ENCODE assay signal across 24 cellular contexts in genomic region chr10:101629781-101630419, GRCh38. TPM values are rescaled to one million over a fixed set of nuclear protein-coding genes. Genes with fewer than 3 reads are reported as not detected.
DNase-seq lines count a peak whose midpoint lies in the region; ATAC-seq, FAIRE-seq and TF ChIP-seq lines count a peak whose summit lies in the region.
"Had no signal": no experiment of that assay in that cellular context is flagged by ENCODE, and none has a peak within 500 bp of the region (broad histone marks: within the 10 kb centered on the region; RNA-seq: fewer than 3 reads in every experiment).

No MANE protein-coding gene starts in this region.

- H3K4me3 ChIP-seq in MG63 (no peak overlapping the region), kidney (ENCODE audit: low read length in 2 of 2) (no peak overlapping the region)
- H3K4me3 ChIP-seq: ascending aorta; BLaER1 treated with 17β-estradiol and CSF1 and Interleukin-3, amounts not matched to agents 10 nM and 100 nM; GM12878; hepatocyte had no signal

- no peaks in the 10 kb centered on the region for H3K9me3 ChIP-seq in MG63
- no peaks in the 10 kb centered on the region for H3K9me3 ChIP-seq in kidney (ENCODE audit: control insufficient read depth in 1 of 2, low read length in 2 of 2)
- H3K9me3 ChIP-seq: ascending aorta; BLaER1 treated with 17β-estradiol and CSF1 and Interleukin-3, amounts not matched to agents 10 nM and 100 nM had no signal

- H3K4me1 ChIP-seq in kidney (ENCODE audit: control insufficient read depth in 1 of 2, insufficient read depth in 1 of 2, low read depth in 1 of 2, low read length in 2 of 2), result no peaks in the 10 kb centered on the region
- H3K4me1 ChIP-seq: ascending aorta had no signal

- H3K9ac ChIP-seq in kidney (ENCODE audit: low read length in 2 of 2), result no peak overlapping the region
- H3K9ac ChIP-seq: BLaER1 treated with 17β-estradiol and CSF1 and Interleukin-3, amounts not matched to agents 10 nM and 100 nM; KMS-11 had no signal

- peak; percentile 67 for ATAC-seq in sciatic nerve
- ATAC-seq: GM12878 had no signal

- H3K27ac ChIP-seq in kidney (ENCODE audit: low read depth in 2 of 2, low read length in 2 of 2), result no peak overlapping the region
- H3K27ac ChIP-seq: ascending aorta; BLaER1 treated with 17β-estradiol and CSF1 and Interleukin-3, amounts not matched to agents 10 nM and 100 nM; epithelial cell of prostate; hepatocyte; KMS-11; RWPE1; VCaP had no signal

- no peak for FAIRE-seq in kidney (lab: Jason Lieb, UNC)
- FAIRE-seq: GM12878 had no signal

- H3K9me3 Mint-ChIP-seq in glutamatergic neuron (ENCODE audit: unreplicated experiment), result no peaks in the 10 kb centered on the region
- H3K9me3 Mint-ChIP-seq in activated CD4-positive, alpha-beta T cell treated with anti-CD3 and anti-CD28 coated beads, Interleukin-2, amount 10 ng/mL, durations not matched to agents 24 days and 14 days, result no peaks in the 10 kb centered on the region
- H3K9me3 Mint-ChIP-seq: activated naive CD4-positive, alpha-beta T cell treated with anti-CD3 and anti-CD28 coated beads, Interleukin-2, amount 50 U/mL, for 24 hours; activated T-helper 1 cell treated with anti-CD3 and anti-CD28 coated beads, Interleukin-12 subunit alpha, Interleukin-12 subunit beta, Interleukin-2, Interleukin-4 antibody, amounts not matched to agents 30 ng/mL and 10 ng/mL and 1 ng/mL, durations not matched to agents 14 hours and 24 hours and 36 hours; neural crest cell had no signal

- TF ChIP-seq CTCF in glutamatergic neuron (IDR thresholded peaks at IDR 0.05; ENCODE audit: partially characterized antibody, unreplicated experiment) (no peak), kidney (IDR thresholded peaks at IDR 0.05; ENCODE audit: borderline replicate concordance, extremely low read depth, insufficient read depth) (no peak)

- no peaks in the 10 kb centered on the region for H3K36me3 Mint-ChIP-seq in glutamatergic neuron (ENCODE audit: unreplicated experiment)
- peaks cover 3% of the 10 kb centered on the region for H3K36me3 Mint-ChIP-seq in activated CD4-positive, alpha-beta T cell treated with anti-CD3 and anti-CD28 coated beads, Interleukin-2, amount 10 ng/mL, durations not matched to agents 24 days and 14 days (ENCODE audit: low read depth)

- H3K27me3 Mint-ChIP-seq in glutamatergic neuron (ENCODE audit: unreplicated experiment), result no peaks in the 10 kb centered on the region
- H3K27me3 Mint-ChIP-seq in activated CD4-positive, alpha-beta T cell treated with anti-CD3 and anti-CD28 coated beads, Interleukin-2, amount 10 ng/mL, durations not matched to agents 24 days and 14 days, result no peaks in the 10 kb centered on the region
- H3K27me3 Mint-ChIP-seq: activated naive CD4-positive, alpha-beta T cell treated with anti-CD3 and anti-CD28 coated beads, Interleukin-2, amount 50 U/mL, for 24 hours had no signal

- intact Hi-C loops in sciatic nerve (cut with DNase I) (no loop called here), kidney (cut with DNase I) (no loop called here)
- intact Hi-C loops in activated CD4-positive, alpha-beta T cell treated with anti-CD3 and anti-CD28 coated beads, Interleukin-2, amount 10 ng/mL, durations not matched to agents 24 days and 14 days (cut with micrococcal nuclease), result no loop called here

- H3K4me1 Mint-ChIP-seq in glutamatergic neuron (ENCODE audit: low read depth, unreplicated experiment), result peaks cover 30% of the 10 kb centered on the region
- H3K4me1 Mint-ChIP-seq in activated CD4-positive, alpha-beta T cell treated with anti-CD3 and anti-CD28 coated beads, Interleukin-2, amount 10 ng/mL, durations not matched to agents 24 days and 14 days, result no peaks in the 10 kb centered on the region

- H3K36me3 ChIP-seq in MG63, result no peaks in the 10 kb centered on the region; the same call in 1 of the 2 replicates
- H3K36me3 ChIP-seq in kidney (ENCODE audit: control insufficient read depth in 1 of 2, insufficient read depth in 2 of 2, low read length in 2 of 2), result peaks cover 5 to 7% of the 10 kb centered on the region in 2 donors

- peak overlapping the region; percentile 55 for H3K4me3 Mint-ChIP-seq in glutamatergic neuron (ENCODE audit: unreplicated experiment)
- H3K4me3 Mint-ChIP-seq in activated CD4-positive, alpha-beta T cell treated with anti-CD3 and anti-CD28 coated beads, Interleukin-2, amount 10 ng/mL, durations not matched to agents 24 days and 14 days, result no peak overlapping the region
- H3K4me3 Mint-ChIP-seq: activated naive CD4-positive, alpha-beta T cell treated with anti-CD3 and anti-CD28 coated beads, Interleukin-2, amount 50 U/mL, for 24 hours; activated T-helper 1 cell treated with anti-CD3 and anti-CD28 coated beads, Interleukin-12 subunit alpha, Interleukin-12 subunit beta, Interleukin-2, Interleukin-4 antibody, amounts not matched to agents 30 ng/mL and 10 ng/mL and 1 ng/mL, durations not matched to agents 14 hours and 24 hours and 36 hours; neural crest cell had no signal

- no peaks in the 10 kb centered on the region for H3K27me3 ChIP-seq in MG63
- H3K27me3 ChIP-seq: ascending aorta; BLaER1 treated with 17β-estradiol and CSF1 and Interleukin-3, amounts not matched to agents 10 nM and 100 nM; hepatocyte had no signal

- peak overlapping the region; percentile 70 for H3K27ac Mint-ChIP-seq in glutamatergic neuron (ENCODE audit: unreplicated experiment)
- H3K27ac Mint-ChIP-seq in activated CD4-positive, alpha-beta T cell treated with anti-CD3 and anti-CD28 coated beads, Interleukin-2, amount 10 ng/mL, durations not matched to agents 24 days and 14 days, result no peak overlapping the region
- H3K27ac Mint-ChIP-seq: activated naive CD4-positive, alpha-beta T cell treated with anti-CD3 and anti-CD28 coated beads, Interleukin-2, amount 50 U/mL, for 24 hours; activated T-helper 1 cell treated with anti-CD3 and anti-CD28 coated beads, Interleukin-12 subunit alpha, Interleukin-12 subunit beta, Interleukin-2, Interleukin-4 antibody, amounts not matched to agents 30 ng/mL and 10 ng/mL and 1 ng/mL, durations not matched to agents 14 hours and 24 hours and 36 hours had no signal

- DNase-seq in NCI-H69 (lab: John Stamatoyannopoulos, UW) (peak; percentile 4), glutamatergic neuron (no peak), medulla oblongata (ENCODE audit: extremely low spot score) (peak; percentile 80), sciatic nerve (ENCODE audit: low spot score) (no peak), MG63 (no peak), NCI-H510A treated with DMSO at 0.1 percent for 48 hours (lab: John Stamatoyannopoulos, UW) (no peak), kidney (no peak)
- no peak for DNase-seq in activated CD4-positive, alpha-beta T cell treated with anti-CD3 and anti-CD28 coated beads, Interleukin-2, amount 10 ng/mL, durations not matched to agents 24 days and 14 days
- DNase-seq: activated CD4-positive, alpha-beta T cell treated with anti-CD3 and anti-CD28 coated beads, Interleukin-2, amount 50 U/mL, for 1 hour; Calu3; NCI-H2029; stimulated activated CD4-positive, alpha-beta T cell treated with anti-CD3 and anti-CD28 coated beads, Interleukin-4, amount 100 ng/mL, for 24 hours; stimulated activated naive CD4-positive, alpha-beta T cell had no signal

RNA-seq across cellular contexts. Expression of gene DPCD, which starts 41.8 kb away (rescaled TPM):
- total RNA-seq in glutamatergic neuron (ENCODE audit: unreplicated experiment) (10.1 TPM), sciatic nerve (9.1 TPM), kidney (26.4 TPM)
- total RNA-seq in MG63 (2014; rRNA removed; shearing (Covaris generic); ENCODE audit: low replicate concordance), result 46.3 and 64.2 TPM in 2 replicates
- 5.4 and 6.4 TPM in 2 replicates for total RNA-seq in activated CD4-positive, alpha-beta T cell treated with anti-CD3 and anti-CD28 coated beads, Interleukin-2, amount 10 ng/mL, durations not matched to agents 24 days and 14 days
- polyA plus RNA-seq in kidney (ENCODE audit: insufficient read depth, low read depth, low replicate concordance), result 63.1 TPM

RNA-seq across cellular contexts. Expression of gene POLL, which starts 41.8 kb away (rescaled TPM):
- 33.4 TPM for total RNA-seq in glutamatergic neuron (ENCODE audit: unreplicated experiment)
- total RNA-seq in sciatic nerve, result 37.1 TPM
- 20.1 and 20.3 TPM in 2 replicates for total RNA-seq in MG63 (2014; rRNA removed; shearing (Covaris generic); ENCODE audit: low replicate concordance)
- 32.2 and 33.8 TPM in 2 replicates for total RNA-seq in activated CD4-positive, alpha-beta T cell treated with anti-CD3 and anti-CD28 coated beads, Interleukin-2, amount 10 ng/mL, durations not matched to agents 24 days and 14 days
- 35.2 TPM for total RNA-seq in kidney
- polyA plus RNA-seq in kidney (ENCODE audit: insufficient read depth, low read depth, low replicate concordance), result 27.5 TPM

Comparison
In these comparisons a context has a peak if more than half of its experiments do, and no peak if none do; other contexts are left out.
1. DNase-seq: peak in NCI-H69 (single experiment) and medulla oblongata (single experiment); none in glutamatergic neuron (single experiment), sciatic nerve (single experiment), MG63 (single experiment), activated CD4-positive, alpha-beta T cell treated with anti-CD3 and anti-CD28 coated beads, Interleukin-2, amount 10 ng/mL, durations not matched to agents 24 days and 14 days (single experiment), NCI-H510A treated with DMSO at 0.1 percent for 48 hours (single experiment) and kidney (single experiment).